Comparison of ENCODE assay signal across 8 cellular contexts in the genomic region with DNA sequence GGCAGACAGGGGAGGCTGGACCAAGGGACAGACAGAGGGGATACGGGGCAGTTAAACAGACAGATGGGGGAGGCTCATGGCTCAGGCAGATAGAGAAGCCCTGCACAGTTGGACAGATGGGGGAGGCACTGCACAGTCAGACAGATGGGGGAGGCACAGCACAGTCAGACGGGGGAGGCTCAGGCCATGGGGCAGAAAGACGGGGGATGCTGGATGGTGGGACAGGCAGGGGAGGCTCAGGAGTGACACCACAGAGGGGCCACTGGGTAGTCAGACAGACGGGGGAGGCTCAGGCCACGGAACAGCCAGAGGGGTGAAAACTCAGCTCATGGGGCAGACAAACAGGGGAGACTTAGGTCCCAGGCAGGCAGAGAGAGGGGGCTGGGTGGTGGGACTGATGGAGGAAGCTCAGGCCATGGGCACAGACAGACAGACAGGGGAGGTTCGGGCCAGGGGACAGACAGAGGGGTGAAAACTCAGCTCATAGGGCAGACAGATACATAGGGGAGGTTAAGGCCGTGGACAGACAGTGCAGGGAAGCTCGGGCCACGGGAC. TPM values are rescaled to one million over a fixed set of nuclear protein-coding genes. Genes with fewer than 3 reads are reported as not detected.
DNase-seq lines count a peak whose midpoint lies in the region; ATAC-seq and TF ChIP-seq lines count a peak whose summit lies in the region.

No MANE protein-coding gene starts in this region.

- peak overlapping the region; percentile 71 for H3K4me2 ChIP-seq in parathyroid adenoma (ENCODE audit: low read length)

- peak overlapping the region; percentile 96 for H3K4me3 Mint-ChIP-seq in Calu3 (ENCODE audit: low read depth, unreplicated experiment)

- no peaks in the 10 kb centered on the region for H3K9me3 Mint-ChIP-seq in Calu3 (ENCODE audit: low read depth, unreplicated experiment)

- CTCF ChIA-PET in Calu3 (lab: Charles Lee): no interaction called here

- peak overlapping the region; percentile 69 for H2AFZ ChIP-seq in parathyroid adenoma

- ATAC-seq in HG03025 (IDR thresholded peaks at IDR 0.05; ENCODE audit: low FRiP score, unreplicated experiment) (no peak), GM19351 (IDR thresholded peaks at IDR 0.05; ENCODE audit: unreplicated experiment) (no peak), HG03565 (IDR thresholded peaks at IDR 0.05; ENCODE audit: unreplicated experiment) (no peak)

- peak overlapping the region; percentile 96 for H3K27ac Mint-ChIP-seq in Calu3 (ENCODE audit: unreplicated experiment)

- peaks cover 7% of the 10 kb centered on the region for H3K79me2 ChIP-seq in parathyroid adenoma

- peaks cover 4 to 50% (median 25%) of the 10 kb centered on the region in 4 donors for H3K4me1 ChIP-seq in Peyer's patch
- peaks cover 27 to 57% (median 55%) of the 10 kb centered on the region in 4 donors for H3K4me1 ChIP-seq in esophagus muscularis mucosa
- H3K4me1 ChIP-seq in parathyroid adenoma: peaks cover 6% of the 10 kb centered on the region

- DNase-seq in Calu3 (no peak), Peyer's patch (no peak), esophagus muscularis mucosa (ENCODE audit: extremely low spot score) (no peak), MV-4-11 (lab: John Stamatoyannopoulos, UW) (no peak)

- H3K9me3 ChIP-seq in Peyer's patch (no peaks in the 10 kb centered on the region), esophagus muscularis mucosa (no peaks in the 10 kb centered on the region), parathyroid adenoma (ENCODE audit: control insufficient read depth, low read length) (no peaks in the 10 kb centered on the region)

- H3K27ac ChIP-seq in Peyer's patch (peak overlapping the region; percentile 79 to 90 (median 85)), esophagus muscularis mucosa (replicated peaks in 1 of 4) (peak overlapping the region; percentile 82 to 87 (median 84)), parathyroid adenoma (no peak overlapping the region)

- H3K4me1 Mint-ChIP-seq in Calu3 (ENCODE audit: low read depth, unreplicated experiment): peaks cover 10% of the 10 kb centered on the region

- H3K9ac ChIP-seq in parathyroid adenoma: peak overlapping the region; percentile 15

- H3K36me3 Mint-ChIP-seq in Calu3 (ENCODE audit: insufficient read depth, unreplicated experiment): peaks cover 24% of the 10 kb centered on the region

- no peaks in the 10 kb centered on the region for H3K27me3 Mint-ChIP-seq in Calu3 (ENCODE audit: unreplicated experiment)

- TF ChIP-seq CTCF in Calu3 (IDR thresholded peaks at IDR 0.05; ENCODE audit: unreplicated experiment) (no peak), Peyer's patch (IDR thresholded peaks at IDR 0.05) (no peak), esophagus muscularis mucosa (IDR thresholded peaks at IDR 0.05) (no peak), parathyroid adenoma (IDR thresholded peaks at IDR 0.05) (no peak)

- BruUV-seq in Calu3 (replicated peaks; lab: Mats Ljungman, UMichigan): no TSS peak

- H3K36me3 ChIP-seq in Peyer's patch (no peaks in the 10 kb centered on the region), esophagus muscularis mucosa (no peaks in the 10 kb centered on the region), parathyroid adenoma (ENCODE audit: control insufficient read depth, insufficient read depth, low read length) (no peaks in the 10 kb centered on the region)

- WGBS in esophagus muscularis mucosa: 28% methylated on average over 9 of the region's 9 CpGs

- TF ChIP-seq POLR2A in Peyer's patch (IDR thresholded peaks at IDR 0.05) (no peak), esophagus muscularis mucosa (IDR thresholded peaks at IDR 0.05; ENCODE audit: low read depth) (no peak)

- H3K27me3 ChIP-seq in Peyer's patch (no peaks in the 10 kb centered on the region), esophagus muscularis mucosa (no peaks in the 10 kb centered on the region), parathyroid adenoma (ENCODE audit: control insufficient read depth, insufficient read depth, low read length) (no peaks in the 10 kb centered on the region)

- TF ChIP-seq EP300 in esophagus muscularis mucosa (IDR thresholded peaks at IDR 0.05): no peak

- intact Hi-C loops in Calu3 (cut with micrococcal nuclease; ENCODE audit: unreplicated experiment) (no loop called here), esophagus muscularis mucosa (cut with DNase I) (loop anchor here (5.0 kb wide), 1 partner anchor 61 kb away; no protein-coding TSS in a partner anchor)

- H3K4me3 ChIP-seq in Peyer's patch: peak overlapping the region; percentile 87 to 100 (median 96)
- peak overlapping the region; percentile 70 to 95 (median 84) for H3K4me3 ChIP-seq in esophagus muscularis mucosa
- H3K4me3 ChIP-seq in parathyroid adenoma (ENCODE audit: low read depth, low read length): peak overlapping the region; percentile 87

RNA-seq across cellular contexts. Expression of a gene that starts 0.9 kb away (rescaled TPM):
- total RNA-seq in Calu3 (2022) (95.2 and 105 TPM in 2 replicates), Peyer's patch (100 to 1,000 TPM in 2 of 4 donors, 10 to 100 TPM in 2; 76.5 to 146 (median 104) TPM), esophagus muscularis mucosa (10 to 100 TPM; 28.2 to 87.0 (median 62.4) TPM)

RNA-seq across cellular contexts. Expression of a gene that starts 16.2 kb away (rescaled TPM):
- total RNA-seq in Calu3 (2022) (58.1 and 58.4 TPM in 2 replicates), Peyer's patch (100 to 1,000 TPM in 2 of 4 donors, 10 to 100 TPM in 2; 70.4 to 236 (median 117) TPM), esophagus muscularis mucosa (100 to 1,000 TPM; 136 to 202 (median 161) TPM)

RNA-seq across cellular contexts. Expression of a gene that starts 17.5 kb away (rescaled TPM):
- total RNA-seq in Calu3 (2022) (1.4 and 2.7 TPM in 2 replicates), Peyer's patch (10 to 100 TPM in 1 of 4 donors, 1 to 10 TPM in 2, not detected in 1; 1.8 to 11.1 (median 2.4) TPM), esophagus muscularis mucosa (not detected)

RNA-seq across cellular contexts. Expression of a gene that starts 28.8 kb away (rescaled TPM):
- total RNA-seq in Calu3 (2022) (not detected in 2 replicates), Peyer's patch (1 to 10 TPM in 2 of 4 donors, under 1 TPM in 2; 0.13 to 5.8 (median 0.70) TPM), esophagus muscularis mucosa (10 to 100 TPM in 1 of 4 donors, 1 to 10 TPM in 3; 4.1 to 17.5 (median 4.9) TPM)

RNA-seq across cellular contexts. Expression of a gene that starts 50.2 kb away (rescaled TPM):
- total RNA-seq in Calu3 (2022) (0.20 and 0.24 TPM in 2 replicates), Peyer's patch (1 to 10 TPM in 2 of 4 donors, under 1 TPM in 1, not detected in 1; 0.80 to 5.0 (median 1.6) TPM), esophagus muscularis mucosa (10 to 100 TPM in 1 of 4 donors, 1 to 10 TPM in 3; 4.8 to 17.2 (median 7.7) TPM)
